ENCODE assay signal across 9 cellular contexts in the genomic region with DNA sequence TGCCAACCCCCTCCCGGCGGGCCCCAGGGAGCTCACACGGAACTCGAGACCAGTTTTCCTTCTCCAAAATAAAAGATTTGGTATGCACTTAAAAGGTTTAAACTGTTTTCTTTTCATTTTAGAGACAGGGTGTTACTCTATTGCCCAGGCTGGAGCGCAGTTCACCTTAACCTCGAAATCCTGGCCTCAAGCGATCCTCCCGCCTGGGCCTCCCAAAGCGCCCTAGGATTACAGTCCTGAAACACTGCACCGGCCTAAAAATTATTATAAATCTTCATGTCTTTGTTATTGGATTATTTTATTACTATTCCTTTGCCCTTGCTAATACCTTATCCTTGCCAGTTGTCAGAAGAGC. TPM values are rescaled to one million over a fixed set of nuclear protein-coding genes. Genes with fewer than 3 reads are reported as not detected.
DNase-seq lines count a peak whose midpoint lies in the region; ATAC-seq, FAIRE-seq and TF ChIP-seq lines count a peak whose summit lies in the region.
"Had no signal": no experiment of that assay in that cellular context is flagged by ENCODE, and none has a peak within 500 bp of the region (broad histone marks: within the 10 kb centered on the region; RNA-seq: fewer than 3 reads in every experiment).

No MANE protein-coding gene starts in this region.

- H3K36me3 ChIP-seq in NT2/D1 (ENCODE audit: insufficient read depth, insufficient read length, low read length) (peaks cover 7% of the 10 kb centered on the region), endocrine pancreas (ENCODE audit: control insufficient read depth, insufficient read depth, low read length) (no peaks in the 10 kb centered on the region), neural progenitor cell (no peaks in the 10 kb centered on the region)

- H3K27ac ChIP-seq in neural progenitor cell = no peak overlapping the region

- no peak for FAIRE-seq in frontal cortex (lab: Jason Lieb, UNC)

- ATAC-seq in GM21515 (IDR thresholded peaks at IDR 0.05; ENCODE audit: unreplicated experiment) (no peak), GM18861 (IDR thresholded peaks at IDR 0.05; ENCODE audit: unreplicated experiment) (no peak)

- peaks cover 9% of the 10 kb centered on the region for H3F3A ChIP-seq in neural progenitor cell (ENCODE audit: low read depth)

- H3K4me3 Mint-ChIP-seq in CD14-positive monocyte = peak overlapping the region; percentile 86 to 87
- peak overlapping the region; percentile 85 for H3K4me3 Mint-ChIP-seq in neural progenitor cell

- peak overlapping the region; percentile 42 for H3K9ac ChIP-seq in NT2/D1 (ENCODE audit: insufficient read length, low read depth)
- H3K9ac ChIP-seq in endocrine pancreas (ENCODE audit: control insufficient read depth, insufficient read depth, low read length) = peak overlapping the region; percentile 16
- no peak overlapping the region for H3K9ac ChIP-seq in neural progenitor cell

- H3K27ac Mint-ChIP-seq in CD14-positive monocyte = peak overlapping the region in 5 of 7 donors; percentile 8 to 78 (median 72)
- H3K27ac Mint-ChIP-seq in neural progenitor cell = peak overlapping the region; percentile 13

- H3K27me3 Mint-ChIP-seq in CD14-positive monocyte (ENCODE audit: low read depth in 3 of 3) (peaks cover 10 to 19% (median 16%) of the 10 kb centered on the region in 3 donors), neural progenitor cell (ENCODE audit: insufficient read depth, low read depth) (no peaks in the 10 kb centered on the region)

- H3K9me3 Mint-ChIP-seq in CD14-positive monocyte (no peaks in the 10 kb centered on the region), neural progenitor cell (no peaks in the 10 kb centered on the region)

- H3K4me3 ChIP-seq in NT2/D1 (ENCODE audit: insufficient read length, low read depth) = peak overlapping the region; percentile 24
- peak overlapping the region; percentile 50 for H3K4me3 ChIP-seq in endocrine pancreas (ENCODE audit: control insufficient read depth, insufficient read depth, low read length)
- peak overlapping the region; percentile 95 for H3K4me3 ChIP-seq in neural progenitor cell

- peaks cover 25% of the 10 kb centered on the region for H4K20me1 ChIP-seq in neural progenitor cell (ENCODE audit: low read depth)

- H3K36me3 Mint-ChIP-seq in CD14-positive monocyte (no peaks in the 10 kb centered on the region), neural progenitor cell (peaks cover 2% of the 10 kb centered on the region)

- DNase-seq in CD14-positive monocyte (ENCODE audit: low spot score) = no peak
- no peak for DNase-seq in NT2/D1 (ENCODE audit: low read depth, low spot score)
- DNase-seq in neural progenitor cell (ENCODE audit: low spot score) = no peak
- DNase-seq in activated CD4-positive, CD25-positive, alpha-beta regulatory T cell (lab: John Stamatoyannopoulos, UW) = no peak
- DNase-seq in frontal cortex (ENCODE audit: low spot score in 2 of 2) = no peak
- DNase-seq: NCI-H187 treated with DMSO at 0.1 percent for 48 hours had no signal

- TF ChIP-seq CTCF in CD14-positive monocyte (IDR thresholded peaks at IDR 0.05) (no peak), neural progenitor cell (IDR thresholded peaks at IDR 0.05) (no peak)

- peak overlapping the region; percentile 72 for H3K4me2 ChIP-seq in neural progenitor cell

- intact Hi-C loops in CD14-positive monocyte (cut with micrococcal nuclease) = loop anchor here (10.0 kb wide), 2 partner anchors 259 to 509 kb away; a partner anchor contains a TSS

- H3K9me3 ChIP-seq in NT2/D1 (ENCODE audit: insufficient read depth, low read length) = no peaks in the 10 kb centered on the region
- no peaks in the 10 kb centered on the region for H3K9me3 ChIP-seq in endocrine pancreas (ENCODE audit: control insufficient read depth, low read length)
- no peaks in the 10 kb centered on the region for H3K9me3 ChIP-seq in neural progenitor cell (ENCODE audit: low read depth)

- peaks cover 24% of the 10 kb centered on the region for H3K4me1 Mint-ChIP-seq in CD14-positive monocyte
- H3K4me1 Mint-ChIP-seq in neural progenitor cell = peaks cover 35% of the 10 kb centered on the region

- peak overlapping the region; percentile 40 for H2AFZ ChIP-seq in neural progenitor cell (replicated peaks)

- peaks cover 42% of the 10 kb centered on the region for H3K79me2 ChIP-seq in neural progenitor cell (ENCODE audit: low read depth)

- H3K27me3 ChIP-seq in NT2/D1 (ENCODE audit: insufficient read depth, insufficient read length) = peaks cover 14% of the 10 kb centered on the region
- H3K27me3 ChIP-seq in endocrine pancreas (ENCODE audit: control insufficient read depth, insufficient read depth, low read length) = no peaks in the 10 kb centered on the region
- H3K27me3 ChIP-seq in neural progenitor cell = peaks cover 21% of the 10 kb centered on the region

- H3K4me1 ChIP-seq in NT2/D1 (ENCODE audit: insufficient read depth, insufficient read length) (no peaks in the 10 kb centered on the region), endocrine pancreas (ENCODE audit: control insufficient read depth, insufficient read depth, low read length) (no peaks in the 10 kb centered on the region), neural progenitor cell (no peaks in the 10 kb centered on the region)

RNA-seq across cellular contexts. Expression of a gene that starts 0.6 kb away (rescaled TPM):
- under 1 TPM; 0.89 to 0.92 TPM for polyA plus RNA-seq in CD14-positive monocyte
- total RNA-seq in neural progenitor cell (ENCODE audit: low replicate concordance) (12.4 and 16.2 TPM in 2 replicates), frontal cortex (20.8 TPM)

Comparison
In these comparisons a context has a peak if more than half of its experiments do, and no peak if none do; other contexts are left out.
1. H3K4me3 ChIP-seq: peak in every context shown above with its lines; median percentile 95 in neural progenitor cell; 50 in endocrine pancreas; 24 in NT2/D1.